22 cellular contexts compared by ENCODE assay signal in the genomic region with DNA sequence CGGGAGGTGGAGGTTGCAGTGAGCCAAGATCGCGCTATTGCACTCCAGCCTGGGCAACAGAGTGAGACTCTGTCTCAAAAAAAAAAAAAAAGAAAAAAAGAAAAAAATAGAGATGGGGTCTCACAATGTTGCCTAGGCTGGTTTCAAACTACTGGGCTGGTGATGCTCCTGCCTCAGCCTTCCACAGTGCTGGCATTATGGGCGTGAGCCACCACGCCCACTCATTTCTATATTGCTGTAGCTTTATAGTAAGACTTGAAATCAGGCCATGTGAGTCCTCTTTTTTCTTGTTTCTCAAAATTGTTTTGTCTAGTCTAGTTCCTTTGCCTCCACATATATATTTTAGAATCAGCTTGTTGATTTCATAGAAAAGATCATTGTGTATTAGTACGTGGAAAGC. TPM values are rescaled to one million over a fixed set of nuclear protein-coding genes. Genes with fewer than 3 reads are reported as not detected.
DNase-seq lines count a peak whose midpoint lies in the region; ATAC-seq and TF ChIP-seq lines count a peak whose summit lies in the region.
"Had no signal": no experiment of that assay in that cellular context is flagged by ENCODE, and none has a peak within 500 bp of the region (broad histone marks: within the 10 kb centered on the region; RNA-seq: fewer than 3 reads in every experiment).

No MANE protein-coding gene starts in this region.

- DNase-seq in CD14-positive monocyte (ENCODE audit: low spot score), result no peak
- no peak for DNase-seq in T-helper 17 cell
- DNase-seq in left colon, result peak in 1 of 2 donors; percentile 66
- no peak for DNase-seq in mesothelial cell of epicardium (ENCODE audit: low spot score in 2 of 2, unreplicated experiment in 2 of 2)
- no peak for DNase-seq in prostate gland (ENCODE audit: low spot score)
- DNase-seq: activated B cell treated with CpG ODN at 0.5 μM for 24 hours; activated CD4-positive, alpha-beta memory T cell treated with anti-CD3 and anti-CD28 coated beads, Interleukin-2, amount 10 ng/mL, durations not matched to agents 7 days and 5 days; activated naive CD4-positive, alpha-beta T cell treated with anti-CD3 and anti-CD28 coated beads, Interleukin-2, amount 10 ng/mL, durations not matched to agents 7 days and 5 days; amygdala; DND-41; foreskin keratinocyte; KBM-7; MM.1S; NCI-H1694; NCI-H69; retina; spleen; stimulated activated CD4-positive, alpha-beta T cell treated with anti-CD3 and anti-CD28 coated beads, Interleukin-4, amount 100 ng/mL, for 1 hour; stimulated activated naive CD8-positive, alpha-beta T cell treated with anti-CD3 and anti-CD28 coated beads, Interleukin-15, amount 100 ng/mL, for 72 hours had no signal

- H3K27ac Mint-ChIP-seq in CD14-positive monocyte, result peak overlapping the region in 4 of 7 donors; percentile 25 to 80 (median 45)
- no peak overlapping the region for H3K27ac Mint-ChIP-seq in T-helper 17 cell
- H3K27ac Mint-ChIP-seq in stimulated activated memory B cell treated with anti-CD40 and anti-IgM and Interleukin-4, amounts not matched to agents 10 μg/mL and 1 μg/mL and 100 μg/mL, for 72 hours, result peak overlapping the region; percentile 95
- no peak overlapping the region for H3K27ac Mint-ChIP-seq in mesothelial cell of epicardium
- H3K27ac Mint-ChIP-seq: activated CD4-positive, alpha-beta memory T cell treated with anti-CD3 and anti-CD28 coated beads, Interleukin-2, amount 10 ng/mL, durations not matched to agents 7 days and 5 days; activated naive CD4-positive, alpha-beta T cell treated with anti-CD3 and anti-CD28 coated beads, Interleukin-2, amount 10 ng/mL, durations not matched to agents 7 days and 5 days had no signal

- no peaks in the 10 kb centered on the region for H3K27me3 ChIP-seq in prostate gland (replicated peaks; ENCODE audit: insufficient read depth)
- H3K27me3 ChIP-seq: foreskin keratinocyte, spleen had no signal

- H3K9me3 Mint-ChIP-seq in CD14-positive monocyte, result no peaks in the 10 kb centered on the region
- no peaks in the 10 kb centered on the region for H3K9me3 Mint-ChIP-seq in stimulated activated memory B cell treated with anti-CD40 and anti-IgM and Interleukin-4, amounts not matched to agents 10 μg/mL and 1 μg/mL and 100 μg/mL, for 72 hours
- peaks cover 12% of the 10 kb centered on the region for H3K9me3 Mint-ChIP-seq in mesothelial cell of epicardium
- H3K9me3 Mint-ChIP-seq: activated B cell treated with CpG ODN at 0.5 μM for 24 hours had no signal

- H3K4me3 ChIP-seq in prostate gland, result no peak overlapping the region
- H3K4me3 ChIP-seq: spleen had no signal

- no peaks in the 10 kb centered on the region for H3K36me3 ChIP-seq in prostate gland

- TF ChIP-seq CTCF in CD14-positive monocyte (IDR thresholded peaks at IDR 0.05) (no peak), mesothelial cell of epicardium (IDR thresholded peaks at IDR 0.05; ENCODE audit: unreplicated experiment) (no peak), prostate gland (IDR thresholded peaks at IDR 0.05) (no peak)

- 87% methylated on average over 6 of the region's 6 CpGs for WGBS in prostate gland

- no peak for TF ChIP-seq POLR2A in prostate gland (IDR thresholded peaks at IDR 0.05)

- intact Hi-C loops in CD14-positive monocyte (cut with micrococcal nuclease) (no loop called here), left colon (cut with DNase I, micrococcal nuclease) (no loop called here), prostate gland (cut with DNase I) (no loop called here)

- H3K4me1 Mint-ChIP-seq in CD14-positive monocyte (peaks cover 61% of the 10 kb centered on the region), T-helper 17 cell (peaks cover 31% of the 10 kb centered on the region), mesothelial cell of epicardium (no peaks in the 10 kb centered on the region)
- H3K4me1 Mint-ChIP-seq in stimulated activated memory B cell treated with anti-CD40 and anti-IgM and Interleukin-4, amounts not matched to agents 10 μg/mL and 1 μg/mL and 100 μg/mL, for 72 hours, result peaks cover 56% of the 10 kb centered on the region

- no peak for ATAC-seq in T-helper 17 cell
- ATAC-seq in left colon, result peak; percentile 35
- ATAC-seq in stimulated activated memory B cell treated with anti-CD40 and anti-IgM and Interleukin-4, amounts not matched to agents 10 μg/mL and 1 μg/mL and 100 μg/mL, for 72 hours, result no peak
- ATAC-seq in GM21390 (IDR thresholded peaks at IDR 0.05; ENCODE audit: unreplicated experiment), result no peak
- ATAC-seq: foreskin keratinocyte; SK-N-SH treated with all-trans-retinoic acid at 6 μM for 48 hours; stimulated activated naive CD8-positive, alpha-beta T cell treated with anti-CD3 and anti-CD28 coated beads, Interleukin-15, amount 100 ng/mL, for 72 hours had no signal

- H3K4me1 ChIP-seq in prostate gland (replicated peaks), result no peaks in the 10 kb centered on the region
- H3K4me1 ChIP-seq: foreskin keratinocyte had no signal

- H3K9me3 ChIP-seq in T-helper 17 cell (ENCODE audit: control insufficient read depth, low read length, poor library complexity, severe bottlenecking), result no peaks in the 10 kb centered on the region
- no peaks in the 10 kb centered on the region for H3K9me3 ChIP-seq in prostate gland
- H3K9me3 ChIP-seq: spleen had no signal

- H3K27ac ChIP-seq in prostate gland, result no peak overlapping the region
- H3K27ac ChIP-seq: foreskin keratinocyte had no signal

- H3K4me3 Mint-ChIP-seq in CD14-positive monocyte (no peak overlapping the region), T-helper 17 cell (peak overlapping the region; percentile 43), mesothelial cell of epicardium (no peak overlapping the region)
- no peak overlapping the region for H3K4me3 Mint-ChIP-seq in stimulated activated memory B cell treated with anti-CD40 and anti-IgM and Interleukin-4, amounts not matched to agents 10 μg/mL and 1 μg/mL and 100 μg/mL, for 72 hours
- H3K4me3 Mint-ChIP-seq: activated B cell treated with CpG ODN at 0.5 μM for 24 hours; activated CD4-positive, alpha-beta memory T cell treated with anti-CD3 and anti-CD28 coated beads, Interleukin-2, amount 10 ng/mL, durations not matched to agents 7 days and 5 days; activated naive CD4-positive, alpha-beta T cell treated with anti-CD3 and anti-CD28 coated beads, Interleukin-2, amount 10 ng/mL, durations not matched to agents 7 days and 5 days; stimulated activated naive CD8-positive, alpha-beta T cell treated with anti-CD3 and anti-CD28 coated beads, Interleukin-15, amount 100 ng/mL, for 72 hours had no signal

- peaks cover 0 to 1% (median 0%) of the 10 kb centered on the region in 3 donors for H3K27me3 Mint-ChIP-seq in CD14-positive monocyte (ENCODE audit: low read depth in 3 of 3)
- H3K27me3 Mint-ChIP-seq in T-helper 17 cell, result no peaks in the 10 kb centered on the region
- H3K27me3 Mint-ChIP-seq in stimulated activated memory B cell treated with anti-CD40 and anti-IgM and Interleukin-4, amounts not matched to agents 10 μg/mL and 1 μg/mL and 100 μg/mL, for 72 hours, result no peaks in the 10 kb centered on the region
- H3K27me3 Mint-ChIP-seq in mesothelial cell of epicardium (ENCODE audit: low read depth), result no peaks in the 10 kb centered on the region
- H3K27me3 Mint-ChIP-seq: activated B cell treated with CpG ODN at 0.5 μM for 24 hours; activated CD4-positive, alpha-beta memory T cell treated with anti-CD3 and anti-CD28 coated beads, Interleukin-2, amount 10 ng/mL, durations not matched to agents 7 days and 5 days; activated naive CD4-positive, alpha-beta T cell treated with anti-CD3 and anti-CD28 coated beads, Interleukin-2, amount 10 ng/mL, durations not matched to agents 7 days and 5 days; stimulated activated naive CD8-positive, alpha-beta T cell treated with anti-CD3 and anti-CD28 coated beads, Interleukin-15, amount 100 ng/mL, for 72 hours had no signal

- peaks cover 12 to 32% of the 10 kb centered on the region in 2 donors for H3K36me3 Mint-ChIP-seq in CD14-positive monocyte
- peaks cover 5% of the 10 kb centered on the region for H3K36me3 Mint-ChIP-seq in T-helper 17 cell (ENCODE audit: low read depth)
- peaks cover 10% of the 10 kb centered on the region for H3K36me3 Mint-ChIP-seq in stimulated activated memory B cell treated with anti-CD40 and anti-IgM and Interleukin-4, amounts not matched to agents 10 μg/mL and 1 μg/mL and 100 μg/mL, for 72 hours
- H3K36me3 Mint-ChIP-seq in mesothelial cell of epicardium, result peaks cover 14% of the 10 kb centered on the region

RNA-seq across cellular contexts. Expression of a gene that starts 18.3 kb away (rescaled TPM):
- 10 to 100 TPM; 53.0 to 69.5 TPM for polyA plus RNA-seq in CD14-positive monocyte
- 100 to 1,000 TPM; 267 to 273 TPM for total RNA-seq in T-helper 17 cell
- total RNA-seq in left colon, result 100 to 1,000 TPM; 446 to 618 TPM
- 126 to 128 TPM (median 128 TPM) in 3 replicates for total RNA-seq in mesothelial cell of epicardium
- 100 to 1,000 TPM; 137 to 279 TPM for total RNA-seq in prostate gland

RNA-seq across cellular contexts. Expression of a gene that starts 35.0 kb away (rescaled TPM):
- polyA plus RNA-seq in CD14-positive monocyte, result 10 to 100 TPM in 1 of 2 donors, 1 to 10 TPM in 1; 9.9 to 12.3 TPM
- 10 to 100 TPM; 49.4 to 56.9 TPM for total RNA-seq in T-helper 17 cell
- 10 to 100 TPM; 76.9 to 78.6 TPM for total RNA-seq in left colon
- total RNA-seq in mesothelial cell of epicardium, result 57.9 to 66.6 TPM (median 62.5 TPM) in 3 replicates
- total RNA-seq in prostate gland, result 10 to 100 TPM; 45.0 to 49.0 TPM

Comparison
In these comparisons a context has a peak if more than half of its experiments do, and no peak if none do; other contexts are left out.
1. H3K27ac Mint-ChIP-seq: peak in CD14-positive monocyte (4 of 7) and stimulated activated memory B cell treated with anti-CD40 and anti-IgM and Interleukin-4, amounts not matched to agents 10 μg/mL and 1 μg/mL and 100 μg/mL, for 72 hours (single experiment); none in T-helper 17 cell (single experiment) and mesothelial cell of epicardium (single experiment).